In genomic region chr9:7045361-7045760, GRCh38 we compare ENCODE assay signal across 18 cellular contexts.
"Had no signal": no experiment of that assay in that cellular context is flagged by ENCODE, and none has a peak within 500 bp of the region (broad histone marks: within the 10 kb centered on the region; RNA-seq: fewer than 3 reads in every experiment).

No MANE protein-coding gene starts in this region.

- H3K79me2 ChIP-seq: parathyroid adenoma had no signal

- ATAC-seq: activated naive CD8-positive, alpha-beta T cell treated with anti-CD3 and anti-CD28 coated beads, Interleukin-2, amount 50 U/mL, for 24 hours; heart right ventricle; left ventricle myocardium superior had no signal

- H3K27me3 ChIP-seq: heart right ventricle, neural progenitor cell, stomach, thyroid gland had no signal

- H2AFZ ChIP-seq: neural progenitor cell, parathyroid adenoma had no signal

- H3K9me3 Mint-ChIP-seq: activated CD4-positive, alpha-beta memory T cell treated with anti-CD3 and anti-CD28 coated beads, Interleukin-2, amount 10 ng/mL, durations not matched to agents 7 days and 5 days; activated naive CD8-positive, alpha-beta T cell treated with anti-CD3 and anti-CD28 coated beads, Interleukin-2, amount 50 U/mL, for 24 hours; neural progenitor cell had no signal

- H3K4me1 ChIP-seq: neural progenitor cell, parathyroid adenoma, stomach, thyroid gland had no signal

- H3K27me3 Mint-ChIP-seq: activated CD4-positive, alpha-beta memory T cell treated with anti-CD3 and anti-CD28 coated beads, Interleukin-2, amount 10 ng/mL, durations not matched to agents 7 days and 5 days; activated naive CD8-positive, alpha-beta T cell treated with anti-CD3 and anti-CD28 coated beads, Interleukin-2, amount 50 U/mL, for 24 hours had no signal

- H3K4me3 ChIP-seq: heart right ventricle, neural progenitor cell, stomach, thyroid gland had no signal

- H3K27ac ChIP-seq: epithelial cell of prostate, heart right ventricle, neural progenitor cell, parathyroid adenoma, stomach, thyroid gland had no signal

- H3K27ac Mint-ChIP-seq: activated CD4-positive, alpha-beta memory T cell treated with anti-CD3 and anti-CD28 coated beads, Interleukin-2, amount 10 ng/mL, durations not matched to agents 7 days and 5 days; activated naive CD8-positive, alpha-beta T cell treated with anti-CD3 and anti-CD28 coated beads, Interleukin-2, amount 50 U/mL, for 24 hours; neural progenitor cell had no signal

- H3K9me3 ChIP-seq: heart right ventricle, stomach, thyroid gland had no signal

- H3K4me2 ChIP-seq: neural progenitor cell had no signal

- DNase-seq: activated CD4-positive, alpha-beta memory T cell treated with anti-CD3 and anti-CD28 coated beads, Interleukin-2, amount 10 ng/mL, durations not matched to agents 7 days and 5 days; activated naive CD8-positive, alpha-beta T cell treated with anti-CD3 and anti-CD28 coated beads, Interleukin-2, amount 50 U/mL, for 24 hours; activated T-cell treated with anti-CD3 and anti-CD28 coated beads, Interleukin-2, amount 50 U/mL, for 48 hours; central memory CD4-positive, alpha-beta T cell; cortex of kidney; effector CD8-positive, alpha-beta T cell; foreskin melanocyte; heart right ventricle; left ventricle myocardium superior; mesendoderm; retina; small intestine; stomach; T-helper 9 cell; thyroid gland had no signal

- H3K9ac ChIP-seq: neural progenitor cell, parathyroid adenoma had no signal

- H3K4me3 Mint-ChIP-seq: activated CD4-positive, alpha-beta memory T cell treated with anti-CD3 and anti-CD28 coated beads, Interleukin-2, amount 10 ng/mL, durations not matched to agents 7 days and 5 days; activated naive CD8-positive, alpha-beta T cell treated with anti-CD3 and anti-CD28 coated beads, Interleukin-2, amount 50 U/mL, for 24 hours; neural progenitor cell had no signal

- H3K36me3 ChIP-seq: neural progenitor cell had no signal
